Comparison of ENCODE assay signal across 22 cellular contexts in genomic region chr4:55980725-55981124, GRCh38. TPM values are rescaled to one million over a fixed set of nuclear protein-coding genes. Genes with fewer than 3 reads are reported as not detected.
DNase-seq lines count a peak whose midpoint lies in the region; ATAC-seq and TF ChIP-seq lines count a peak whose summit lies in the region.
"Had no signal": no experiment of that assay in that cellular context is flagged by ENCODE, and none has a peak within 500 bp of the region (broad histone marks: within the 10 kb centered on the region; RNA-seq: fewer than 3 reads in every experiment).

No MANE protein-coding gene starts in this region.

- ATAC-seq in GM19463 (IDR thresholded peaks at IDR 0.05; ENCODE audit: unreplicated experiment) = peak; percentile 75
- ATAC-seq in HG03378 (IDR thresholded peaks at IDR 0.05; ENCODE audit: unreplicated experiment) = peak; percentile 58
- no peak for ATAC-seq in HG03196 (IDR thresholded peaks at IDR 0.05; ENCODE audit: unreplicated experiment)
- ATAC-seq in HG03175 (IDR thresholded peaks at IDR 0.05; ENCODE audit: unreplicated experiment) = no peak
- ATAC-seq: A549; activated CD4-positive, CD25-positive, alpha-beta regulatory T cell treated with anti-CD3 and anti-CD28 coated beads, Interleukin-2, amount 50 U/mL, for 24 hours; activated CD8-positive, alpha-beta memory T cell treated with anti-CD3 and anti-CD28 coated beads, Interleukin-2, amount 10 ng/mL, durations not matched to agents 7 days and 5 days; GM23338; natural killer cell had no signal

- H3K4me3 ChIP-seq in GM12865 (ENCODE audit: low read depth, low read length) = peak overlapping the region; percentile 10; the same call in 1 of the 2 replicates
- H3K4me3 ChIP-seq: A549; BLaER1 treated with 17β-estradiol and CSF1 and Interleukin-3, amounts not matched to agents 10 nM and 100 nM; GM23338; prostate gland; smooth muscle cell had no signal

- intact Hi-C loops in cardiac septum (cut with DNase I) = no loop called here

- DNase-seq in GM12865 (ENCODE audit: low read depth) = peak; percentile 37
- peak; percentile 14 for DNase-seq in iris pigment epithelial cell (ENCODE audit: low read depth)
- no peak for DNase-seq in cardiac septum (ENCODE audit: low spot score)
- DNase-seq in NCI-H526 treated with DMSO at 0.1 percent for 48 hours (lab: John Stamatoyannopoulos, UW) = no peak
- DNase-seq: activated CD8-positive, alpha-beta memory T cell treated with anti-CD3 and anti-CD28 coated beads, Interleukin-2, amount 10 ng/mL, durations not matched to agents 7 days and 5 days; activated gamma-delta T cell treated with Interleukin-2 at 50 U/mL for 16 hours; aorta; kidney; natural killer cell; NCI-H1930; NCI-H446 treated with DMSO at 0.1 percent for 48 hours; trophoblast cell had no signal

- no peak for TF ChIP-seq CTCF in GM12865 (IDR thresholded peaks at IDR 0.05; ENCODE audit: insufficient read depth, low read depth, low read length, missing control alignments)

RNA-seq across cellular contexts. Expression of gene CEP135, which starts 32.0 kb away (rescaled TPM):
- 3.5 TPM for total RNA-seq in cardiac septum

Comparison
In these comparisons a context has a peak if more than half of its experiments do, and no peak if none do; other contexts are left out.
1. DNase-seq: peak in GM12865 (single experiment) and iris pigment epithelial cell (single experiment); none in cardiac septum (single experiment) and NCI-H526 treated with DMSO at 0.1 percent for 48 hours (single experiment).
2. ATAC-seq: peak in GM19463 (single experiment) and HG03378 (single experiment); none in HG03196 (single experiment) and HG03175 (single experiment).